15 cellular contexts compared by ENCODE assay signal in genomic region chr15:88077249-88077810, GRCh38.
"Had no signal": no experiment of that assay in that cellular context is flagged by ENCODE, and none has a peak within 500 bp of the region (broad histone marks: within the 10 kb centered on the region; RNA-seq: fewer than 3 reads in every experiment).

No MANE protein-coding gene starts in this region.

- H3K27me3 Mint-ChIP-seq: activated B cell treated with CpG ODN at 0.5 μM for 24 hours; dendritic cell treated with granulocyte-macrophage colony-stimulating factor and Interleukin-4, amounts not matched to agents 40 ng/mL and 50 ng/mL, for 4 days had no signal

- H3K4me3 Mint-ChIP-seq: activated B cell treated with CpG ODN at 0.5 μM for 24 hours; activated naive CD4-positive, alpha-beta T cell treated with anti-CD3 and anti-CD28 coated beads, Interleukin-2, amount 50 U/mL, for 24 hours; dendritic cell treated with granulocyte-macrophage colony-stimulating factor and Interleukin-4, amounts not matched to agents 40 ng/mL and 50 ng/mL, for 4 days; effector memory CD8-positive, alpha-beta T cell; neural progenitor cell; stimulated activated memory B cell treated with anti-CD40 and anti-IgM and Interleukin-4, amounts not matched to agents 10 μg/mL and 1 μg/mL and 100 μg/mL, for 72 hours had no signal

- H3K4me3 ChIP-seq: adrenal gland, neural progenitor cell had no signal

- H3K27ac Mint-ChIP-seq: activated B cell treated with CpG ODN at 0.5 μM for 24 hours; activated naive CD4-positive, alpha-beta T cell treated with anti-CD3 and anti-CD28 coated beads, Interleukin-2, amount 50 U/mL, for 24 hours; dendritic cell treated with granulocyte-macrophage colony-stimulating factor and Interleukin-4, amounts not matched to agents 40 ng/mL and 50 ng/mL, for 4 days; effector memory CD8-positive, alpha-beta T cell; neural progenitor cell; stimulated activated memory B cell treated with anti-CD40 and anti-IgM and Interleukin-4, amounts not matched to agents 10 μg/mL and 1 μg/mL and 100 μg/mL, for 72 hours had no signal

- H3K9me3 Mint-ChIP-seq: activated B cell treated with CpG ODN at 0.5 μM for 24 hours; activated naive CD4-positive, alpha-beta T cell treated with anti-CD3 and anti-CD28 coated beads, Interleukin-2, amount 50 U/mL, for 24 hours; dendritic cell treated with granulocyte-macrophage colony-stimulating factor and Interleukin-4, amounts not matched to agents 40 ng/mL and 50 ng/mL, for 4 days; effector memory CD8-positive, alpha-beta T cell; neural progenitor cell; stimulated activated memory B cell treated with anti-CD40 and anti-IgM and Interleukin-4, amounts not matched to agents 10 μg/mL and 1 μg/mL and 100 μg/mL, for 72 hours had no signal

- DNase-seq: activated B cell treated with CpG ODN at 0.5 μM for 24 hours; adrenal gland; cerebellar nuclear complex; effector memory CD8-positive, alpha-beta T cell; retina; stimulated activated CD4-positive, alpha-beta T cell treated with anti-CD3 and anti-CD28 coated beads, Interleukin-2, amount 100 ng/mL, for 48 hours; SW 1271; trophoblast cell had no signal

- H3K36me3 Mint-ChIP-seq: activated naive CD4-positive, alpha-beta T cell treated with anti-CD3 and anti-CD28 coated beads, Interleukin-2, amount 50 U/mL, for 24 hours; neural progenitor cell; stimulated activated memory B cell treated with anti-CD40 and anti-IgM and Interleukin-4, amounts not matched to agents 10 μg/mL and 1 μg/mL and 100 μg/mL, for 72 hours had no signal

- H3K4me1 ChIP-seq: adrenal gland, neural progenitor cell, parathyroid adenoma had no signal

- H3K9me3 ChIP-seq: adrenal gland had no signal

- H3K27ac ChIP-seq: epithelial cell of prostate, neural progenitor cell, parathyroid adenoma had no signal

- ATAC-seq: effector memory CD8-positive, alpha-beta T cell; left lobe of liver; stimulated activated memory B cell treated with anti-CD40 and anti-IgM and Interleukin-4, amounts not matched to agents 10 μg/mL and 1 μg/mL and 100 μg/mL, for 72 hours had no signal

- H3K36me3 ChIP-seq: adrenal gland, neural progenitor cell had no signal

- H3K27me3 ChIP-seq: adrenal gland, neural progenitor cell had no signal

- H3K4me1 Mint-ChIP-seq: activated B cell treated with CpG ODN at 0.5 μM for 24 hours; activated naive CD4-positive, alpha-beta T cell treated with anti-CD3 and anti-CD28 coated beads, Interleukin-2, amount 50 U/mL, for 24 hours; stimulated activated memory B cell treated with anti-CD40 and anti-IgM and Interleukin-4, amounts not matched to agents 10 μg/mL and 1 μg/mL and 100 μg/mL, for 72 hours had no signal
